8 cellular contexts compared by ENCODE assay signal in genomic region chr2:69305712-69306611, GRCh38.
DNase-seq lines count a peak whose midpoint lies in the region; ATAC-seq and TF ChIP-seq lines count a peak whose summit lies in the region.

No MANE protein-coding gene starts in this region.

- peak; percentile 21 for DNase-seq in A673 (ENCODE audit: low spot score)
- no peak for DNase-seq in HL-60 (ENCODE audit: low read depth in 1 of 2, low spot score in 1 of 2)
- DNase-seq in chondrocyte (ENCODE audit: low spot score): no peak
- DNase-seq in GM10248 (ENCODE audit: extremely low spot score): no peak
- no peak for DNase-seq in NCI-H345 (lab: John Stamatoyannopoulos, UW)

- POLR2A ChIA-PET in A673 (lab: Charles Lee; ENCODE audit: low non-redundant PET): no interaction called here
- POLR2A ChIA-PET in GM10248 (lab: Yijun Ruan, JAX): interaction anchor here (0.6 to 0.7 kb wide), 2 partner anchors 216 to 781 kb away, joined by 4 to 6 read pairs; no protein-coding TSS in a partner anchor

- H3K4me3 Mint-ChIP-seq in chondrocyte (ENCODE audit: unreplicated experiment): peak overlapping the region; percentile 75

- no peaks in the 10 kb centered on the region for H3K27me3 Mint-ChIP-seq in chondrocyte (ENCODE audit: low read depth)

- no peaks in the 10 kb centered on the region for H3K36me3 Mint-ChIP-seq in chondrocyte (ENCODE audit: low read depth)

- H3K9me3 ChIP-seq in A673 (ENCODE audit: low read depth, low read length, poor library complexity, severe bottlenecking) (peaks cover 4% of the 10 kb centered on the region), mucosa of rectum (ENCODE audit: control insufficient read depth in 2 of 2, low read length in 2 of 2) (peaks cover 0 to 3% of the 10 kb centered on the region in 2 donors)

- H3K36me3 ChIP-seq in A673 (ENCODE audit: insufficient read depth, low read length, poor library complexity, severe bottlenecking) (no peaks in the 10 kb centered on the region), mucosa of rectum (ENCODE audit: control insufficient read depth in 2 of 2, insufficient read depth in 2 of 2, low read length in 2 of 2) (no peaks in the 10 kb centered on the region)

- TF ChIP-seq CTCF in A673 (conservative IDR thresholded peaks at IDR 0.05; ENCODE audit: low read depth, low read length) (no peak), HL-60 (IDR thresholded peaks at IDR 0.05; ENCODE audit: insufficient read depth, low read length) (no peak), chondrocyte (IDR thresholded peaks at IDR 0.05) (no peak), GM10248 (IDR thresholded peaks at IDR 0.05; ENCODE audit: control extremely low read depth, extremely low read depth, low read depth, missing control alignments) (no peak)

- H3K4me3 ChIP-seq in A673 (ENCODE audit: low read depth, low read length, poor library complexity, severe bottlenecking): peak overlapping the region; percentile 72
- H3K4me3 ChIP-seq in HL-60 (replicated peaks; ENCODE audit: insufficient read depth, low read length): peak overlapping the region; percentile 73
- H3K4me3 ChIP-seq in mucosa of rectum (ENCODE audit: low read length in 2 of 2): peak overlapping the region; percentile 69 to 81

- peak overlapping the region; percentile 58 to 78 for H3K9ac ChIP-seq in mucosa of rectum (ENCODE audit: low read depth in 1 of 2, low read length in 2 of 2)

- CTCF ChIA-PET in A673 (lab: Charles Lee) (interaction anchor here (0.6 to 3.8 kb wide), 4 partner anchors 142 to 362 kb away, joined by 3 to 25 read pairs (median 5); no protein-coding TSS in a partner anchor), GM10248 (lab: Yijun Ruan, JAX) (interaction anchor here (0.9 to 5.5 kb wide), 18 partner anchors 9 to 843 kb away, joined by 3 to 38 read pairs (median 4); no protein-coding TSS in a partner anchor)

- BruUV-seq in A673 (replicated peaks; lab: Mats Ljungman, UMichigan): no TSS peak

- peaks cover 6% of the 10 kb centered on the region for H3K9me3 Mint-ChIP-seq in chondrocyte (ENCODE audit: low read depth)

- no peaks in the 10 kb centered on the region for H3K27me3 ChIP-seq in A673 (replicated peaks; ENCODE audit: insufficient read depth, low read depth, low read length, poor library complexity)
- H3K27me3 ChIP-seq in HL-60 (ENCODE audit: insufficient read depth, poor library complexity, severe bottlenecking): peaks cover 2% of the 10 kb centered on the region
- no peaks in the 10 kb centered on the region for H3K27me3 ChIP-seq in mucosa of rectum (ENCODE audit: control insufficient read depth in 2 of 2, insufficient read depth in 2 of 2, low read length in 2 of 2)

- H3K27ac Mint-ChIP-seq in chondrocyte (ENCODE audit: unreplicated experiment): peak overlapping the region; percentile 17

- H3K4me1 ChIP-seq in A673 (ENCODE audit: insufficient read depth, low read length, poor library complexity, severe bottlenecking) (peaks cover 9% of the 10 kb centered on the region), mucosa of rectum (ENCODE audit: control insufficient read depth in 2 of 2, insufficient read depth in 2 of 2, low read length in 2 of 2) (peaks cover 35 to 49% of the 10 kb centered on the region in 2 donors)

- ATAC-seq in GM21619 (IDR thresholded peaks at IDR 0.05; ENCODE audit: unreplicated experiment): no peak
- ATAC-seq in HG02678 (IDR thresholded peaks at IDR 0.05; ENCODE audit: unreplicated experiment): no peak

- intact Hi-C loops in A673 (cut with micrococcal nuclease; ENCODE audit: unreplicated experiment): loop anchor here (2.0 to 10.0 kb wide), 2 partner anchors 209 to 841 kb away; partner anchors contain the start of genes APLF and FBXO48

- peaks cover 44% of the 10 kb centered on the region for H3K4me1 Mint-ChIP-seq in chondrocyte (ENCODE audit: low read depth)

- H3K27ac ChIP-seq in A673 (ENCODE audit: low read depth, low read length, poor library complexity, severe bottlenecking): no peak overlapping the region
- no peak overlapping the region for H3K27ac ChIP-seq in HL-60 (replicated peaks)
- H3K27ac ChIP-seq in mucosa of rectum (ENCODE audit: low read depth in 2 of 2, low read length in 2 of 2): peak overlapping the region; percentile 61 to 63

Comparison
In these comparisons a context has a peak if more than half of its experiments do, and no peak if none do; other contexts are left out.
1. H3K27ac ChIP-seq: peak in mucosa of rectum (2 of 2); none in A673 (single experiment) and HL-60 (single experiment).
2. Peak in every context shown above with its lines, with median percentiles within 50 percentile points of each other: H3K4me3 ChIP-seq.